Comparison of ENCODE assay signal across 10 cellular contexts in the genomic region with DNA sequence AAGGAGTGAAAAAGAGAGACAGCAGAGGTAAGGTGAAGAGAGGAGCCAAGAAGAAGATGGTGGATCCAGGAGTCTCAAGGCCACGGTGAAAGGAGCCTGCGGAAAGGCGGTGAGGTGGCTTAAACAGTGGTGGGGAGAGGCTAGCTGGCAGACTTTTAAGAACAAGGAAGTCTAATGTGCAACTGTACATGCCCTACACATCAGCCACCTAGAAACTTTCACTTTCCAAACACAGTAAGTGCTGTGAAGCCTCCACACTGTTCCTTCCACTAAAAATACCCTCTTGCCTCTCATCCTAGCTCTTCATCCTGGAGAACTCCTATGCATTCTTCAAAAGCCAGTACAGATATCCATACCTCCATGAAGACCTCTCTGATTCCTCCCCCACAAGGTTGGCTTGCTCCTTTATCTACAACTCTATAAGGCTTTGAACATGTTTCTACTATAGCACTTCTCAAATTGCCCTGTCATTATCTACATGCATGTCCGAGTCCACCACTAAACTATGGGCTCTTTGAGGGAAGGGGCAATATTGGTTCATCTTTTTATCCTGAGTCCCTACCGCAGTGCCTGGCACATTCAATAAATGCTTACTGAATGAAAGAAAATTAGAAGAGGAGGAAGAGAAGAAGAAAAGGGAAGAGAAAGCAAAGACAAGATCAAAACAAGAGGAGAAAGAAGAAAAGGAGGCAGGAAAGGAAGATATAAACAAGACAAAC. TPM values are rescaled to one million over a fixed set of nuclear protein-coding genes. Genes with fewer than 3 reads are reported as not detected.
A peak's percentile ranks its signal among the peaks of the same experiment; 100 is the strongest.
DNase-seq lines count a peak whose midpoint lies in the region; ATAC-seq, FAIRE-seq and TF ChIP-seq lines count a peak whose summit lies in the region.
"Had no signal": no experiment of that assay in that cellular context is flagged by ENCODE, and none has a peak within 500 bp of the region (broad histone marks: within the 10 kb centered on the region; RNA-seq: fewer than 3 reads in every experiment).

No MANE protein-coding gene starts in this region.

- peak overlapping the region; percentile 92 for H3K27ac Mint-ChIP-seq in activated B cell treated with CpG ODN at 0.5 μM for 24 hours
- H3K27ac Mint-ChIP-seq: endodermal cell had no signal

- POLR2A ChIA-PET in activated B cell treated with CpG ODN at 0.5 μM for 24 hours (lab: Charles Lee): interaction anchor here (0.8 to 1.2 kb wide), 3 partner anchors 11 to 20 kb away, joined by 3 to 8 read pairs (median 3); no protein-coding TSS in a partner anchor

- intact Hi-C loops in activated B cell treated with CpG ODN at 0.5 μM for 24 hours (cut with micrococcal nuclease) (loop anchor here (1.0 to 5.0 kb wide), 3 partner anchors 10 to 851 kb away; no protein-coding TSS in a partner anchor), kidney (cut with DNase I) (no loop called here)

- H3K9me3 ChIP-seq in BLaER1 treated with 17β-estradiol and CSF1 and Interleukin-3, amounts not matched to agents 10 nM and 100 nM (replicated peaks in 1 of 11): no peaks in the 10 kb centered on the region
- no peaks in the 10 kb centered on the region for H3K9me3 ChIP-seq in kidney (ENCODE audit: control insufficient read depth in 1 of 2, low read length in 2 of 2)

- TF ChIP-seq CTCF in activated B cell treated with CpG ODN at 0.5 μM for 24 hours (IDR thresholded peaks at IDR 0.05) (no peak), kidney (IDR thresholded peaks at IDR 0.05; ENCODE audit: borderline replicate concordance, extremely low read depth, insufficient read depth) (no peak)

- H3K4me2 ChIP-seq in BLaER1 treated with 17β-estradiol and CSF1 and Interleukin-3, amounts not matched to agents 10 nM and 100 nM: peak overlapping the region; percentile 31 to 73 (median 53); a peak in 20 of 22 replicates

- H4K20me1 ChIP-seq in BLaER1 treated with 17β-estradiol and CSF1 and Interleukin-3, amounts not matched to agents 10 nM and 100 nM: no peaks in the 10 kb centered on the region

- H3K4me1 Mint-ChIP-seq in activated B cell treated with CpG ODN at 0.5 μM for 24 hours: peaks cover 45% of the 10 kb centered on the region

- peak overlapping the region; percentile 63 for H3K4me3 Mint-ChIP-seq in activated B cell treated with CpG ODN at 0.5 μM for 24 hours
- H3K4me3 Mint-ChIP-seq: endodermal cell had no signal

- peak overlapping the region in 2 of 11 experiments; percentile 18 to 36; a peak in 4 of 22 replicates for H3K9ac ChIP-seq in BLaER1 treated with 17β-estradiol and CSF1 and Interleukin-3, amounts not matched to agents 10 nM and 100 nM
- H3K9ac ChIP-seq in kidney (ENCODE audit: low read length in 2 of 2): no peak overlapping the region

- FAIRE-seq in GM19239 (lab: Jason Lieb, UNC): peak; percentile 72
- no peak for FAIRE-seq in kidney (lab: Jason Lieb, UNC)

- no peaks in the 10 kb centered on the region for H3K36me3 ChIP-seq in BLaER1 treated with 17β-estradiol and CSF1 and Interleukin-3, amounts not matched to agents 10 nM and 100 nM
- H3K36me3 ChIP-seq in kidney (ENCODE audit: control insufficient read depth in 1 of 2, insufficient read depth in 2 of 2, low read length in 2 of 2): no peaks in the 10 kb centered on the region

- CTCF ChIA-PET in activated B cell treated with CpG ODN at 0.5 μM for 24 hours (lab: Charles Lee): interaction anchor here (0.7 to 3.4 kb wide), 3 partner anchors 8 to 88 kb away, joined by 3 to 24 read pairs (median 4); a partner anchor contains a TSS

- ATAC-seq in HG03064 (IDR thresholded peaks at IDR 0.05; ENCODE audit: low read depth, unreplicated experiment) (peak; percentile 32), activated B cell treated with CpG ODN at 0.5 μM for 24 hours (ENCODE audit: low read depth) (peak; percentile 61), HG03280 (IDR thresholded peaks at IDR 0.05; ENCODE audit: unreplicated experiment) (no peak)

- H3K27ac ChIP-seq in BLaER1 treated with 17β-estradiol and CSF1 and Interleukin-3, amounts not matched to agents 10 nM and 100 nM: peak overlapping the region in 8 of 11 experiments; percentile 7 to 66 (median 38); a peak in 14 of 22 replicates
- H3K27ac ChIP-seq in kidney (ENCODE audit: low read depth in 2 of 2, low read length in 2 of 2): no peak overlapping the region

- no peaks in the 10 kb centered on the region for H3K27me3 Mint-ChIP-seq in activated B cell treated with CpG ODN at 0.5 μM for 24 hours

- no peak overlapping the region for H3K4me3 ChIP-seq in BLaER1 treated with 17β-estradiol and CSF1 and Interleukin-3, amounts not matched to agents 10 nM and 100 nM
- H3K4me3 ChIP-seq in kidney (ENCODE audit: low read length in 2 of 2): no peak overlapping the region

- DNase-seq in GM19239 (ENCODE audit: insufficient read length, low spot score) (no peak), activated B cell treated with CpG ODN at 0.5 μM for 24 hours (no peak), NCI-H1417 treated with DMSO at 0.1 percent for 48 hours (lab: John Stamatoyannopoulos, UW) (no peak), kidney (no peak)
- DNase-seq in stimulated activated CD4-positive, alpha-beta T cell treated with anti-CD3 and anti-CD28 coated beads, Interleukin-2, amount 100 ng/mL, for 48 hours: no peak
- DNase-seq: endodermal cell, islet precursor cell had no signal

- no peaks in the 10 kb centered on the region for H3K27me3 ChIP-seq in BLaER1 treated with 17β-estradiol and CSF1 and Interleukin-3, amounts not matched to agents 10 nM and 100 nM

- H3K36me3 Mint-ChIP-seq in activated B cell treated with CpG ODN at 0.5 μM for 24 hours (ENCODE audit: low read depth): no peaks in the 10 kb centered on the region

- peaks cover 8 to 23% (median 15%) of the 10 kb centered on the region in 10 experiments; a peak in 18 of 20 replicates for H3K4me1 ChIP-seq in BLaER1 treated with 17β-estradiol and CSF1 and Interleukin-3, amounts not matched to agents 10 nM and 100 nM
- H3K4me1 ChIP-seq in kidney (ENCODE audit: control insufficient read depth in 1 of 2, insufficient read depth in 1 of 2, low read depth in 1 of 2, low read length in 2 of 2): no peaks in the 10 kb centered on the region

- H3K9me3 Mint-ChIP-seq in activated B cell treated with CpG ODN at 0.5 μM for 24 hours: no peaks in the 10 kb centered on the region
- H3K9me3 Mint-ChIP-seq: endodermal cell had no signal

RNA-seq across cellular contexts. Expression of a gene that starts 54.3 kb away (rescaled TPM):
- 0.31 TPM in 1 of 2 replicates, not detected in the other for total RNA-seq in activated B cell treated with CpG ODN at 0.5 μM for 24 hours
- total RNA-seq in kidney: 2.5 TPM
- 33.9 TPM for polyA plus RNA-seq in kidney (ENCODE audit: insufficient read depth, low read depth, low replicate concordance)

Comparison
In these comparisons a context has a peak if more than half of its experiments do, and no peak if none do; other contexts are left out.
1. H3K27ac ChIP-seq: peak in BLaER1 treated with 17β-estradiol and CSF1 and Interleukin-3, amounts not matched to agents 10 nM and 100 nM (8 of 11); none in kidney (0 of 2).